ENCODE assay signal across 12 cellular contexts in genomic region chr13:25406377-25406776, GRCh38. TPM values are rescaled to one million over a fixed set of nuclear protein-coding genes. Genes with fewer than 3 reads are reported as not detected.
DNase-seq lines count a peak whose midpoint lies in the region; ATAC-seq and TF ChIP-seq lines count a peak whose summit lies in the region.
"Had no signal": no experiment of that assay in that cellular context is flagged by ENCODE, and none has a peak within 500 bp of the region (broad histone marks: within the 10 kb centered on the region; RNA-seq: fewer than 3 reads in every experiment).

No MANE protein-coding gene starts in this region.

- H3K36me3 Mint-ChIP-seq in natural killer cell treated with Interleukin-12 subunit alpha and Interleukin-12 subunit beta and Interleukin-15 and Interleukin-18, amount 100 ng/mL, for 72 hours, result no peaks in the 10 kb centered on the region
- no peaks in the 10 kb centered on the region for H3K36me3 Mint-ChIP-seq in natural killer cell

- no peak for DNase-seq in natural killer cell treated with Interleukin-12 subunit alpha and Interleukin-12 subunit beta and Interleukin-15 and Interleukin-18, amount 100 ng/mL, for 72 hours (ENCODE audit: low spot score)
- DNase-seq in natural killer cell (no peak), NCI-H1092 (lab: John Stamatoyannopoulos, UW) (peak; percentile 26), choroid plexus epithelial cell (ENCODE audit: low read depth) (peak; percentile 8), T-helper 1 cell (no peak), NCI-H69 (lab: John Stamatoyannopoulos, UW) (no peak)
- DNase-seq in activated naive CD4-positive, alpha-beta T cell treated with Interleukin-2 at 50 U/mL for 16 hours, result no peak
- DNase-seq: activated CD8-positive, alpha-beta memory T cell treated with anti-CD3 and anti-CD28 coated beads for 24 hours; NCI-H446 treated with DMSO at 0.1 percent for 48 hours had no signal

- no peaks in the 10 kb centered on the region for H3K9me3 Mint-ChIP-seq in natural killer cell treated with Interleukin-12 subunit alpha and Interleukin-12 subunit beta and Interleukin-15 and Interleukin-18, amount 100 ng/mL, for 72 hours
- H3K9me3 Mint-ChIP-seq in natural killer cell, result no peaks in the 10 kb centered on the region
- H3K9me3 Mint-ChIP-seq: T-helper 1 cell treated with Interleukin-12 subunit alpha and Interleukin-12 subunit beta and Interleukin-4 antibody, amounts not matched to agents 30 μg/mL and 1 μg/mL, for 36 hours had no signal

- TF ChIP-seq CTCF in natural killer cell (IDR thresholded peaks at IDR 0.05) (no peak), choroid plexus epithelial cell (conservative IDR thresholded peaks at IDR 0.05; ENCODE audit: low read depth, low read length) (peak; percentile 36)

- no peak overlapping the region for H3K4me3 Mint-ChIP-seq in natural killer cell treated with Interleukin-12 subunit alpha and Interleukin-12 subunit beta and Interleukin-15 and Interleukin-18, amount 100 ng/mL, for 72 hours
- no peak overlapping the region for H3K4me3 Mint-ChIP-seq in natural killer cell
- H3K4me3 Mint-ChIP-seq: T-helper 1 cell treated with Interleukin-12 subunit alpha and Interleukin-12 subunit beta and Interleukin-4 antibody, amounts not matched to agents 30 μg/mL and 1 μg/mL, for 36 hours had no signal

- H3K27me3 Mint-ChIP-seq in natural killer cell treated with Interleukin-12 subunit alpha and Interleukin-12 subunit beta and Interleukin-15 and Interleukin-18, amount 100 ng/mL, for 72 hours, result peaks cover 19 to 20% of the 10 kb centered on the region in 2 donors
- peaks cover 23 to 25% of the 10 kb centered on the region in 2 donors for H3K27me3 Mint-ChIP-seq in natural killer cell (ENCODE audit: low read depth in 2 of 2)

- peak; percentile 10 to 50 for ATAC-seq in natural killer cell treated with Interleukin-12 subunit alpha and Interleukin-12 subunit beta and Interleukin-15 and Interleukin-18, amount 100 ng/mL, for 72 hours
- ATAC-seq in natural killer cell, result no peak
- no peak for ATAC-seq in HG03280 (IDR thresholded peaks at IDR 0.05; ENCODE audit: unreplicated experiment)

- H3K4me3 ChIP-seq in choroid plexus epithelial cell (ENCODE audit: low read depth, low read length), result no peak overlapping the region
- H3K4me3 ChIP-seq: BLaER1 had no signal

- no peak overlapping the region for H3K27ac Mint-ChIP-seq in natural killer cell treated with Interleukin-12 subunit alpha and Interleukin-12 subunit beta and Interleukin-15 and Interleukin-18, amount 100 ng/mL, for 72 hours
- H3K27ac Mint-ChIP-seq in natural killer cell, result no peak overlapping the region
- H3K27ac Mint-ChIP-seq: T-helper 1 cell treated with Interleukin-12 subunit alpha and Interleukin-12 subunit beta and Interleukin-4 antibody, amounts not matched to agents 30 μg/mL and 1 μg/mL, for 36 hours had no signal

- no peaks in the 10 kb centered on the region for H3K4me1 Mint-ChIP-seq in natural killer cell treated with Interleukin-12 subunit alpha and Interleukin-12 subunit beta and Interleukin-15 and Interleukin-18, amount 100 ng/mL, for 72 hours (ENCODE audit: low read depth in 2 of 2)
- H3K4me1 Mint-ChIP-seq in natural killer cell, result no peaks in the 10 kb centered on the region

- intact Hi-C loops in natural killer cell (cut with micrococcal nuclease), result no loop called here

RNA-seq across cellular contexts. Expression of gene ATP8A2, which starts 34.6 kb away (rescaled TPM):
- total RNA-seq in natural killer cell treated with Interleukin-12 subunit alpha and Interleukin-12 subunit beta and Interleukin-15 and Interleukin-18, amount 100 ng/mL, for 72 hours, result under 1 TPM; 0.10 to 0.14 TPM
- under 1 TPM; 0.43 to 0.68 (median 0.59) TPM for total RNA-seq in natural killer cell

Comparison
In these comparisons a context has a peak if more than half of its experiments do, and no peak if none do; other contexts are left out.
1. ATAC-seq: peak in natural killer cell treated with Interleukin-12 subunit alpha and Interleukin-12 subunit beta and Interleukin-15 and Interleukin-18, amount 100 ng/mL, for 72 hours (2 of 2); none in natural killer cell (0 of 3) and HG03280 (single experiment).
2. DNase-seq: peak in NCI-H1092 (single experiment) and choroid plexus epithelial cell (single experiment); none in natural killer cell treated with Interleukin-12 subunit alpha and Interleukin-12 subunit beta and Interleukin-15 and Interleukin-18, amount 100 ng/mL, for 72 hours (single experiment), natural killer cell (single experiment), activated naive CD4-positive, alpha-beta T cell treated with Interleukin-2 at 50 U/mL for 16 hours (single experiment), T-helper 1 cell (0 of 5) and NCI-H69 (single experiment).